In the genomic region with DNA sequence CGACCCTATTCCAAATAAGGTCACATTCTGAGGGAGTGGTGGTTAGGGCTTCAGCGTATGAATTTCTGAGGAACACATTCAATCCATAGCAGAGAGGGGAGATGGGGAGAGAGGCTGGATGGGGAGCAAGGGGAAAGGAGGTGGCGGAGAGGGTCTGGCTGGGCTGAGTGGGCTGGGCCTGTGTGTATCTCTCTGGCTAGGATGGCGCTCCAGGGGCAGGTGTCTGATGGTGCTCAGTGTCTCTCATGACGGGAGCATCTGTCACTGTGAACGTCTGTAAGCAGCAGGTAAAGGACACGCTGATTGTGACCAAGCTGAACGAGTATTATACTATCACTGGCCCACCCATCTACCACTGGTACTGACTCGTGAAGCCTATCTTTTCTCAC, we compare ENCODE assay signal across 22 cellular contexts.
DNase-seq lines count a peak whose midpoint lies in the region; ATAC-seq and TF ChIP-seq lines count a peak whose summit lies in the region.
"Had no signal": no experiment of that assay in that cellular context is flagged by ENCODE, and none has a peak within 500 bp of the region (broad histone marks: within the 10 kb centered on the region; RNA-seq: fewer than 3 reads in every experiment).

No MANE protein-coding gene starts in this region.

- intact Hi-C loops in A673 (cut with micrococcal nuclease; ENCODE audit: unreplicated experiment), result no loop called here

- no peak overlapping the region for H2AFZ ChIP-seq in smooth muscle cell (ENCODE audit: low read depth)

- H3K27me3 ChIP-seq in A673 (replicated peaks; ENCODE audit: insufficient read depth, low read depth, low read length, poor library complexity) (no peaks in the 10 kb centered on the region), smooth muscle cell (ENCODE audit: low read depth) (no peaks in the 10 kb centered on the region)
- H3K27me3 ChIP-seq: BE2C, pancreas, SJSA1 had no signal

- peaks cover 7% of the 10 kb centered on the region for H3K4me1 ChIP-seq in A673 (ENCODE audit: insufficient read depth, low read length, poor library complexity, severe bottlenecking)
- no peaks in the 10 kb centered on the region for H3K4me1 ChIP-seq in smooth muscle cell (ENCODE audit: low read depth)
- H3K4me1 ChIP-seq: pancreas had no signal

- H3K9ac ChIP-seq in smooth muscle cell (ENCODE audit: low read depth), result peak overlapping the region; percentile 16

- BruUV-seq in A673 (replicated peaks; lab: Mats Ljungman, UMichigan), result no TSS peak

- no peak for DNase-seq in A673 (ENCODE audit: low spot score)
- peak; percentile 38 for DNase-seq in NCI-H524 treated with DMSO at 0.1 percent for 48 hours (lab: John Stamatoyannopoulos, UW)
- DNase-seq in left kidney (ENCODE audit: low read depth, low spot score), result peak; percentile 6
- no peak for DNase-seq in smooth muscle cell (lab: John Stamatoyannopoulos, UW; ENCODE audit: unreplicated experiment)
- no peak for DNase-seq in stimulated activated CD4-positive, alpha-beta T cell treated with anti-CD3 and anti-CD28 coated beads, Interleukin-4, amount 100 ng/mL, for 4 hours
- no peak for DNase-seq in occipital lobe (lab: John Stamatoyannopoulos, UW)
- DNase-seq: activated CD4-positive, alpha-beta T cell treated with anti-CD3 and anti-CD28 coated beads for 1 hour; activated gamma-delta T cell; activated naive CD8-positive, alpha-beta T cell treated with anti-CD3 and anti-CD28 coated beads, Interleukin-2, amount 10 ng/mL, durations not matched to agents 7 days and 5 days; activated T-cell treated with anti-CD3 and anti-CD28 coated beads, Interleukin-2, amount 50 U/mL, for 1 hour; BE2C; cerebellar nuclear complex; midbrain; natural killer cell; NCI-H2227 treated with DMSO at 0.1 percent for 48 hours; NCI-H774; stimulated activated CD4-positive, alpha-beta T cell treated with anti-CD3 and anti-CD28 coated beads, Interleukin-4, amount 100 ng/mL, for 24 hours had no signal

- peak overlapping the region; percentile 27 for H3K4me2 ChIP-seq in smooth muscle cell

- no peaks in the 10 kb centered on the region for H4K20me1 ChIP-seq in smooth muscle cell (ENCODE audit: low read depth)

- H3K27ac ChIP-seq in A673 (ENCODE audit: low read depth, low read length, poor library complexity, severe bottlenecking), result peak overlapping the region; percentile 34
- H3K27ac ChIP-seq in smooth muscle cell (ENCODE audit: low read depth), result peak overlapping the region; percentile 68
- H3K27ac ChIP-seq: pancreas, SJSA1 had no signal

- H3K36me3 ChIP-seq in A673 (ENCODE audit: insufficient read depth, low read length, poor library complexity, severe bottlenecking) (no peaks in the 10 kb centered on the region), smooth muscle cell (ENCODE audit: low read depth) (no peaks in the 10 kb centered on the region)
- H3K36me3 ChIP-seq: BE2C, pancreas, SJSA1 had no signal

- no peak overlapping the region for H3K4me3 ChIP-seq in A673 (ENCODE audit: low read depth, low read length, poor library complexity, severe bottlenecking)
- no peak overlapping the region for H3K4me3 ChIP-seq in smooth muscle cell
- H3K4me3 ChIP-seq: pancreas, SJSA1 had no signal

- H3K79me2 ChIP-seq in smooth muscle cell (ENCODE audit: low read depth), result no peaks in the 10 kb centered on the region

- peaks cover 12% of the 10 kb centered on the region for H3F3A ChIP-seq in smooth muscle cell (ENCODE audit: low read depth)

- CTCF ChIA-PET in A673 (lab: Charles Lee), result no interaction called here

- WGBS in smooth muscle cell (ENCODE audit: low lambda C conversion rate), result 74% methylated on average over 9 of the region's 9 CpGs

- H3K9me3 ChIP-seq in A673 (ENCODE audit: low read depth, low read length, poor library complexity, severe bottlenecking) (no peaks in the 10 kb centered on the region), smooth muscle cell (replicated peaks; ENCODE audit: low read depth) (no peaks in the 10 kb centered on the region)
- H3K9me3 ChIP-seq: BE2C, pancreas, SJSA1 had no signal

- TF ChIP-seq CTCF in A673 (conservative IDR thresholded peaks at IDR 0.05; ENCODE audit: low read depth, low read length), result no peak
- TF ChIP-seq CTCF in smooth muscle cell (IDR thresholded peaks at IDR 0.05; ENCODE audit: borderline replicate concordance, insufficient read depth, poor library complexity, severe bottlenecking), result no peak

- no peak for ATAC-seq in GM19351 (IDR thresholded peaks at IDR 0.05; ENCODE audit: unreplicated experiment)
- no peak for ATAC-seq in HG03460 (IDR thresholded peaks at IDR 0.05; ENCODE audit: unreplicated experiment)
- ATAC-seq: natural killer cell; stimulated activated memory B cell treated with anti-CD40 and anti-IgM and Interleukin-4, amounts not matched to agents 10 μg/mL and 1 μg/mL and 100 μg/mL, for 72 hours had no signal

- POLR2A ChIA-PET in A673 (lab: Charles Lee; ENCODE audit: low non-redundant PET), result no interaction called here

Comparison
In these comparisons a context has a peak if more than half of its experiments do, and no peak if none do; other contexts are left out.
1. DNase-seq: peak in NCI-H524 treated with DMSO at 0.1 percent for 48 hours (single experiment) and left kidney (single experiment); none in A673 (single experiment), smooth muscle cell (single experiment), stimulated activated CD4-positive, alpha-beta T cell treated with anti-CD3 and anti-CD28 coated beads, Interleukin-4, amount 100 ng/mL, for 4 hours (0 of 2) and occipital lobe (single experiment).